Comparison of ENCODE assay signal across 8 cellular contexts in genomic region chr2:223930002-223930976, GRCh38. TPM values are rescaled to one million over a fixed set of nuclear protein-coding genes. Genes with fewer than 3 reads are reported as not detected.
DNase-seq lines count a peak whose midpoint lies in the region; ATAC-seq, FAIRE-seq and TF ChIP-seq lines count a peak whose summit lies in the region.

No MANE protein-coding gene starts in this region.

- peaks cover 3 to 95% of the 10 kb centered on the region in 2 experiments for H3K79me2 ChIP-seq in H1 (ENCODE audit: control insufficient read depth in 1 of 2, insufficient read depth in 2 of 2, low read length in 2 of 2)

- H3K9me3 ChIP-seq in BE2C (no peaks in the 10 kb centered on the region), H1 (ENCODE audit: insufficient read depth in 2 of 2, low read depth in 1 of 2, low read length in 1 of 2) (peaks cover 6% of the 10 kb centered on the region in 2 experiments; a peak in 1 of 4 replicates)
- no peaks in the 10 kb centered on the region for H3K9me3 ChIP-seq in naive thymus-derived CD4-positive, alpha-beta T cell (ENCODE audit: control insufficient read depth in 2 of 3, low read length in 3 of 3)

- no peak overlapping the region for H3K9ac ChIP-seq in H1 (replicated peaks in 1 of 4; ENCODE audit: extremely low read depth in 1 of 4, low read depth in 3 of 4, low read length in 3 of 4)

- 74% methylated on average over 23 of the region's 23 CpGs; no CpG with 5 or more reads in 1 of the 2 experiments for WGBS in H1 (ENCODE audit: extremely low coverage in 1 of 2, insufficient coverage in 1 of 2, insufficient read length in 1 of 2, insufficient replicate concordance in 2 of 2, low coverage in 1 of 2, low lambda C conversion rate in 2 of 2, missing lambda C conversion rate in 1 of 2), 2 experiments

- H3K14ac ChIP-seq in H1 (ENCODE audit: insufficient read length), result no peak overlapping the region

- H3K27me3 Mint-ChIP-seq in naive thymus-derived CD4-positive, alpha-beta T cell, result no peaks in the 10 kb centered on the region

- CTCF ChIA-PET in H1 (lab: Charles Lee; ENCODE audit: partially characterized antibody), result interaction anchor here (0.8 to 2.0 kb wide), 4 partner anchors 10 to 238 kb away, joined by 3 to 7 read pairs (median 4); no protein-coding TSS in a partner anchor
- CTCF ChIA-PET in naive thymus-derived CD4-positive, alpha-beta T cell (lab: Charles Lee), result interaction anchor here (0.6 kb wide), 1 partner anchor 25 kb away, joined by 3 read pairs; no protein-coding TSS in a partner anchor

- H4K20me1 ChIP-seq in H1 (replicated peaks in 1 of 2; ENCODE audit: control insufficient read depth in 1 of 2, insufficient read depth in 2 of 2, low read length in 2 of 2), result peaks cover 0 to 3% of the 10 kb centered on the region in 2 experiments

- H3K36me3 Mint-ChIP-seq in naive thymus-derived CD4-positive, alpha-beta T cell, result peaks cover 0 to 27% (median 5%) of the 10 kb centered on the region in 5 donors

- POLR2A ChIA-PET in H1 (lab: Charles Lee; ENCODE audit: partially characterized antibody), result interaction anchor here (0.9 kb wide), 1 partner anchor 57 kb away, joined by 3 read pairs; no protein-coding TSS in a partner anchor
- POLR2A ChIA-PET in naive thymus-derived CD4-positive, alpha-beta T cell (lab: Charles Lee), result no interaction called here

- peak overlapping the region; percentile 2 to 35; a peak in 1 of 4 replicates for H3K4me2 ChIP-seq in H1 (ENCODE audit: insufficient read depth in 1 of 2, low read depth in 2 of 2, low read length in 2 of 2)

- H3K36me3 ChIP-seq in BE2C (no peaks in the 10 kb centered on the region), H1 (ENCODE audit: control insufficient read depth in 2 of 4, insufficient read depth in 4 of 4, low read length in 3 of 4) (peaks cover 0 to 6% (median 0%) of the 10 kb centered on the region in 4 experiments; a peak in 1 of 8 replicates)
- no peaks in the 10 kb centered on the region for H3K36me3 ChIP-seq in naive thymus-derived CD4-positive, alpha-beta T cell (ENCODE audit: control insufficient read depth in 2 of 3, insufficient read depth in 3 of 3, low read length in 3 of 3)

- H3K27ac ChIP-seq in H1 (ENCODE audit: low read depth, low read length), result peak overlapping the region; percentile 54
- peak overlapping the region; percentile 39 for H3K27ac ChIP-seq in naive thymus-derived CD4-positive, alpha-beta T cell (ENCODE audit: low read depth, low read length)

- H3K23ac ChIP-seq in H1 (ENCODE audit: insufficient read length), result no peak overlapping the region

- H3K56ac ChIP-seq in H1 (replicated peaks; ENCODE audit: insufficient read length, low read depth, low read length), result no peak overlapping the region

- H3K4ac ChIP-seq in H1 (replicated peaks; ENCODE audit: insufficient read length, low read depth, low read length), result peak overlapping the region; percentile 12

- H3K4me3 ChIP-seq in BE2C (ENCODE audit: low read depth, low read length), result peak overlapping the region; percentile 2; the same call in 1 of the 2 replicates
- no peak overlapping the region for H3K4me3 ChIP-seq in H1 (ENCODE audit: extremely low read depth in 1 of 4, insufficient read depth in 2 of 4, low read depth in 3 of 4, low read length in 4 of 4)
- no peak overlapping the region for H3K4me3 ChIP-seq in naive thymus-derived CD4-positive, alpha-beta T cell (ENCODE audit: low read length)

- no peak for TF ChIP-seq CTCF in BE2C (IDR thresholded peaks at IDR 0.05; ENCODE audit: low read depth, low read length)
- no peak for TF ChIP-seq CTCF in H1 (IDR thresholded peaks at IDR 0.05; ENCODE audit: control extremely low read depth in 1 of 3, insufficient read depth in 1 of 3, low read depth in 1 of 3, low read length in 3 of 3)
- no peak for TF ChIP-seq CTCF in GM20000 (IDR thresholded peaks at IDR 0.05; ENCODE audit: extremely low read depth, missing control alignments)

- no peaks in the 10 kb centered on the region for H3K23me2 ChIP-seq in H1 (ENCODE audit: low read depth, low read length)

- H4K5ac ChIP-seq in H1 (ENCODE audit: insufficient read length, low read depth, low read length), result no peak overlapping the region

- H3K18ac ChIP-seq in H1 (ENCODE audit: extremely low read depth, low read length), result no peak overlapping the region; the same call in 1 of the 2 replicates

- TF ChIP-seq RAD21 in H1 (IDR thresholded peaks at IDR 0.05 in 1 of 2, conservative IDR thresholded peaks at IDR 0.05 in 1 of 2; ENCODE audit: low read depth in 2 of 2, low read length in 2 of 2), result no peak

- peak overlapping the region; percentile 34 for H4K91ac ChIP-seq in H1 (replicated peaks; ENCODE audit: insufficient read length, low read length)

- H3K4me3 Mint-ChIP-seq in naive thymus-derived CD4-positive, alpha-beta T cell, result peak overlapping the region; percentile 50 to 75 (median 70)

- peak; percentile 55 for ATAC-seq in naive thymus-derived CD4-positive, alpha-beta T cell
- ATAC-seq in HG03354 (IDR thresholded peaks at IDR 0.05; ENCODE audit: poor library complexity, severe bottlenecking, unreplicated experiment), result no peak

- TF ChIP-seq POLR2A in H1 (IDR thresholded peaks at IDR 0.05; ENCODE audit: control extremely low read depth in 1 of 2, low read depth in 2 of 2, low read length in 2 of 2), result no peak

- H2BK20ac ChIP-seq in H1 (ENCODE audit: low read length), result no peak overlapping the region

- H3K27me3 ChIP-seq in BE2C (no peaks in the 10 kb centered on the region), H1 (replicated peaks in 1 of 4; ENCODE audit: control insufficient read depth in 3 of 4, extremely low read depth in 1 of 4, insufficient read depth in 3 of 4, low read length in 3 of 4) (no peaks in the 10 kb centered on the region)
- H3K27me3 ChIP-seq in naive thymus-derived CD4-positive, alpha-beta T cell (ENCODE audit: control insufficient read depth in 2 of 2, insufficient read depth in 2 of 2, low read length in 2 of 2), result no peaks in the 10 kb centered on the region

- peaks cover 5% of the 10 kb centered on the region for H3K79me1 ChIP-seq in H1 (ENCODE audit: low read depth, low read length)

- H3K4me1 Mint-ChIP-seq in naive thymus-derived CD4-positive, alpha-beta T cell, result peaks cover 25 to 68% (median 58%) of the 10 kb centered on the region in 7 donors

- intact Hi-C loops in naive thymus-derived CD4-positive, alpha-beta T cell (cut with micrococcal nuclease), result loop anchor here in 1 of 2 donors (2.0 kb wide), 1 partner anchor 15 kb away; the partner anchor contains the start of gene WDFY1

- H3K9me3 Mint-ChIP-seq in naive thymus-derived CD4-positive, alpha-beta T cell, result peaks cover 0 to 10% (median 0%) of the 10 kb centered on the region in 11 donors

- H3K4me1 ChIP-seq in BE2C (peaks cover 8% of the 10 kb centered on the region), H1 (replicated peaks in 1 of 4; ENCODE audit: control insufficient read depth in 3 of 4, insufficient read depth in 4 of 4, low read length in 3 of 4) (peaks cover 2 to 15% (median 15%) of the 10 kb centered on the region in 4 experiments)
- peaks cover 18 to 21% of the 10 kb centered on the region in 2 donors for H3K4me1 ChIP-seq in naive thymus-derived CD4-positive, alpha-beta T cell (ENCODE audit: control insufficient read depth in 2 of 2, insufficient read depth in 2 of 2, low read length in 2 of 2)

- H2BK5ac ChIP-seq in H1 (ENCODE audit: low read depth, low read length), result peak overlapping the region; percentile 16; the same call in 1 of the 2 replicates

- TF ChIP-seq EP300 in H1 (IDR thresholded peaks at IDR 0.05; ENCODE audit: borderline replicate concordance in 1 of 2, low read depth in 2 of 2, low read length in 2 of 2), result no peak

- no peak overlapping the region for H2BK120ac ChIP-seq in H1 (replicated peaks; ENCODE audit: low read depth, low read length)

- no peak overlapping the region for H2BK12ac ChIP-seq in H1 (ENCODE audit: low read depth, low read length)

- FAIRE-seq in H1 (lab: Jason Lieb, UNC), result no peak

- no peak overlapping the region for H4K8ac ChIP-seq in H1 (ENCODE audit: extremely low read depth, insufficient read depth, low read length)

- H2BK15ac ChIP-seq in H1 (ENCODE audit: low read length), result no peak overlapping the region

- DNase-seq in BE2C (peak; percentile 64), OCI-M1 (lab: John Stamatoyannopoulos, UW) (peak; percentile 14), H1 (ENCODE audit: low read depth in 1 of 2, low spot score in 2 of 2) (no peak), 8988T (no peak), GM20000 (ENCODE audit: low spot score) (no peak)
- DNase-seq in naive thymus-derived CD4-positive, alpha-beta T cell, result no peak
- DNase-seq in activated CD4-positive, alpha-beta T cell treated with anti-CD3 and anti-CD28 coated beads, Interleukin-2, amount 50 U/mL, for 4 hours, result no peak

- H3K27ac Mint-ChIP-seq in naive thymus-derived CD4-positive, alpha-beta T cell, result peak overlapping the region; percentile 67 to 93 (median 76)

- H2AK5ac ChIP-seq in H1 (ENCODE audit: low read depth, low read length), result no peak overlapping the region

- H2AFZ ChIP-seq in H1 (ENCODE audit: low read length), result no peak overlapping the region

RNA-seq across cellular contexts. Expression of gene WDFY1, which starts 14.8 kb away (rescaled TPM):
- polyA plus RNA-seq in BE2C (2012; ENCODE audit: insufficient read depth, insufficient read length, low read depth), result 73.7 TPM
- total RNA-seq in H1 (2021; fragmentation: NEBNext Ultra II Directional; extraction: Animal tissue kit (Norgen Biotek cat#: 25700)), result 92.9 and 94.7 TPM in 2 replicates
- polyA plus RNA-seq in H1 (2011; rRNA removed), result 68.4 and 69.3 TPM in 2 replicates
- polyA plus RNA-seq in H1 (2011; cell fraction: cytosol; rRNA removed), result 69.3 TPM
- polyA plus RNA-seq in H1 (2011; cell fraction: nucleus; rRNA removed), result 122 TPM
- polyA plus RNA-seq in H1 (2012, experiment 1 of 2), result 53.8 to 78.2 TPM (median 59.0 TPM) in 4 replicates
- 4.4 TPM for polyA plus RNA-seq in H1 (2012, experiment 2 of 2)
- 58.6 TPM for polyA plus RNA-seq in H1 (2013, experiment 1 of 2)
- polyA plus RNA-seq in H1 (2013, experiment 2 of 2), result 59.7 TPM
- polyA minus RNA-seq in H1 (2011; rRNA and poly(A)+ RNA removed), result 410 and 421 TPM in 2 replicates
- polyA minus RNA-seq in H1 (2011; cell fraction: cytosol; rRNA and poly(A)+ RNA removed), result 127 TPM
- 199 TPM for polyA minus RNA-seq in H1 (2011; cell fraction: nucleus; rRNA and poly(A)+ RNA removed)
- 10 to 100 TPM; 25.3 to 80.1 (median 29.9) TPM for total RNA-seq in naive thymus-derived CD4-positive, alpha-beta T cell
- 10 to 100 TPM; 13.9 to 15.0 TPM for polyA plus RNA-seq in naive thymus-derived CD4-positive, alpha-beta T cell

RNA-seq across cellular contexts. Expression of gene MRPL44, which starts 27.0 kb away (rescaled TPM):
- polyA plus RNA-seq in BE2C (2012; ENCODE audit: insufficient read depth, insufficient read length, low read depth), result 60.9 TPM
- total RNA-seq in H1 (2021; fragmentation: NEBNext Ultra II Directional; extraction: Animal tissue kit (Norgen Biotek cat#: 25700)), result 50.4 and 53.2 TPM in 2 replicates
- 27.2 and 32.0 TPM in 2 replicates for polyA plus RNA-seq in H1 (2011; rRNA removed)
- 34.3 TPM for polyA plus RNA-seq in H1 (2011; cell fraction: cytosol; rRNA removed)
- polyA plus RNA-seq in H1 (2011; cell fraction: nucleus; rRNA removed), result 16.9 TPM
- 31.4 to 37.5 TPM (median 35.0 TPM) in 4 replicates for polyA plus RNA-seq in H1 (2012, experiment 1 of 2)
- polyA plus RNA-seq in H1 (2012, experiment 2 of 2), result 30.6 TPM
- polyA plus RNA-seq in H1 (2013, experiment 1 of 2), result 38.8 TPM
- 39.4 TPM for polyA plus RNA-seq in H1 (2013, experiment 2 of 2)
- 9.7 and 10.1 TPM in 2 replicates for polyA minus RNA-seq in H1 (2011; rRNA and poly(A)+ RNA removed)
- 23.1 TPM for polyA minus RNA-seq in H1 (2011; cell fraction: cytosol; rRNA and poly(A)+ RNA removed)
- 12.6 TPM for polyA minus RNA-seq in H1 (2011; cell fraction: nucleus; rRNA and poly(A)+ RNA removed)
- 10 to 100 TPM; 18.0 to 31.2 (median 26.8) TPM for total RNA-seq in naive thymus-derived CD4-positive, alpha-beta T cell
- 10 to 100 TPM; 33.1 to 36.2 TPM for polyA plus RNA-seq in naive thymus-derived CD4-positive, alpha-beta T cell

Comparison
In these comparisons a context has a peak if more than half of its experiments do, and no peak if none do; other contexts are left out.
1. DNase-seq: peak in BE2C (single experiment) and OCI-M1 (single experiment); none in H1 (0 of 2), naive thymus-derived CD4-positive, alpha-beta T cell (0 of 9), 8988T (single experiment), GM20000 (single experiment) and activated CD4-positive, alpha-beta T cell treated with anti-CD3 and anti-CD28 coated beads, Interleukin-2, amount 50 U/mL, for 4 hours (0 of 2).